11 cellular contexts compared by ENCODE assay signal in genomic region chr1:162213281-162213909, GRCh38.
DNase-seq lines count a peak whose midpoint lies in the region; ATAC-seq and TF ChIP-seq lines count a peak whose summit lies in the region.
"Had no signal": no experiment of that assay in that cellular context is flagged by ENCODE, and none has a peak within 500 bp of the region (broad histone marks: within the 10 kb centered on the region; RNA-seq: fewer than 3 reads in every experiment).

No MANE protein-coding gene starts in this region.

- no peaks in the 10 kb centered on the region for H3K9me3 ChIP-seq in aorta (ENCODE audit: control insufficient read depth, low read length)
- H3K9me3 ChIP-seq: A549 had no signal

- WGBS in aorta, 2 donors = 5 to 9% methylated on average over 7 of the region's 7 CpGs

- H3K4me1 Mint-ChIP-seq in HFFc6 (ENCODE audit: low read depth) = no peaks in the 10 kb centered on the region
- H3K4me1 Mint-ChIP-seq: activated CD4-positive, alpha-beta memory T cell treated with anti-CD3 and anti-CD28 coated beads, Interleukin-2, amount 10 ng/mL, durations not matched to agents 7 days and 5 days had no signal

- peak overlapping the region in 1 of 2 donors; percentile 73 for H3K27ac ChIP-seq in aorta (ENCODE audit: low read depth in 1 of 2, low read length in 2 of 2)
- H3K27ac ChIP-seq: A549 had no signal

- H3K27me3 ChIP-seq in aorta (ENCODE audit: control insufficient read depth in 1 of 2, insufficient read depth in 2 of 2, low read length in 1 of 2) = no peaks in the 10 kb centered on the region

- no peaks in the 10 kb centered on the region for H3K9me3 Mint-ChIP-seq in HFFc6
- H3K9me3 Mint-ChIP-seq: activated CD4-positive, alpha-beta memory T cell treated with anti-CD3 and anti-CD28 coated beads, Interleukin-2, amount 10 ng/mL, durations not matched to agents 7 days and 5 days; dendritic cell treated with granulocyte-macrophage colony-stimulating factor and Interleukin-4, amounts not matched to agents 40 ng/mL and 50 ng/mL, for 4 days had no signal

- H3K4me3 ChIP-seq in fibroblast of mammary gland (ENCODE audit: control insufficient read depth, low read depth, low read length) = no peak overlapping the region
- H3K4me3 ChIP-seq in aorta (ENCODE audit: low read length in 2 of 2) = no peak overlapping the region
- H3K4me3 ChIP-seq: A549 had no signal

- TF ChIP-seq CTCF in fibroblast of mammary gland (conservative IDR thresholded peaks at IDR 0.05; ENCODE audit: control insufficient read depth, insufficient read depth, low read depth, low read length) = no peak
- no peak for TF ChIP-seq CTCF in HFFc6 (IDR thresholded peaks at IDR 0.05)

- H3K36me3 ChIP-seq in aorta (ENCODE audit: control insufficient read depth in 1 of 2, insufficient read depth in 2 of 2, low read length in 1 of 2) = no peaks in the 10 kb centered on the region

- no peaks in the 10 kb centered on the region for H3K36me3 Mint-ChIP-seq in HFFc6 (ENCODE audit: low read depth)

- H3K27ac Mint-ChIP-seq in HFFc6 = no peak overlapping the region
- H3K27ac Mint-ChIP-seq: activated CD4-positive, alpha-beta memory T cell treated with anti-CD3 and anti-CD28 coated beads, Interleukin-2, amount 10 ng/mL, durations not matched to agents 7 days and 5 days; dendritic cell treated with granulocyte-macrophage colony-stimulating factor and Interleukin-4, amounts not matched to agents 40 ng/mL and 50 ng/mL, for 4 days had no signal

- peaks cover 17% of the 10 kb centered on the region for H3K27me3 Mint-ChIP-seq in HFFc6 (ENCODE audit: insufficient read depth)

- intact Hi-C loops in aorta (cut with DNase I) = no loop called here

- peaks cover 2 to 10% of the 10 kb centered on the region in 2 donors for H3K4me1 ChIP-seq in aorta (ENCODE audit: control insufficient read depth in 1 of 2, insufficient read depth in 2 of 2, low read length in 2 of 2)
- H3K4me1 ChIP-seq: A549 had no signal

- no peak overlapping the region for H3K4me3 Mint-ChIP-seq in HFFc6
- H3K4me3 Mint-ChIP-seq: activated CD4-positive, alpha-beta memory T cell treated with anti-CD3 and anti-CD28 coated beads, Interleukin-2, amount 10 ng/mL, durations not matched to agents 7 days and 5 days; dendritic cell treated with granulocyte-macrophage colony-stimulating factor and Interleukin-4, amounts not matched to agents 40 ng/mL and 50 ng/mL, for 4 days had no signal

- peak; percentile 82 for ATAC-seq in aorta (ENCODE audit: low FRiP score)
- ATAC-seq: A549 had no signal

- DNase-seq in NCI-H2196 (lab: John Stamatoyannopoulos, UW; ENCODE audit: unreplicated experiment) = peak; percentile 32
- DNase-seq in NCI-H2196 treated with DMSO at 0.1 percent for 48 hours (lab: John Stamatoyannopoulos, UW; ENCODE audit: unreplicated experiment) = no peak
- peak; percentile 10 for DNase-seq in fibroblast of mammary gland (ENCODE audit: low read depth)
- DNase-seq in myocyte (ENCODE audit: low read depth) = peak; percentile 59
- peak; percentile 85 to 88 for DNase-seq in aorta
- DNase-seq in HFFc6 = no peak
- DNase-seq in activated naive CD4-positive, alpha-beta T cell treated with Interleukin-2 at 50 U/mL for 16 hours = no peak
- no peak for DNase-seq in activated CD4-positive, alpha-beta T cell treated with anti-CD3 and anti-CD28 coated beads for 48 hours
- DNase-seq: activated CD4-positive, alpha-beta memory T cell treated with anti-CD3 and anti-CD28 coated beads, Interleukin-2, amount 10 ng/mL, durations not matched to agents 7 days and 5 days had no signal

Comparison
In these comparisons a context has a peak if more than half of its experiments do, and no peak if none do; other contexts are left out.
1. DNase-seq: peak in NCI-H2196 (single experiment), fibroblast of mammary gland (single experiment), myocyte (single experiment) and aorta (2 of 2); none in NCI-H2196 treated with DMSO at 0.1 percent for 48 hours (single experiment), HFFc6 (single experiment), activated naive CD4-positive, alpha-beta T cell treated with Interleukin-2 at 50 U/mL for 16 hours (single experiment) and activated CD4-positive, alpha-beta T cell treated with anti-CD3 and anti-CD28 coated beads for 48 hours (single experiment).